8 cellular contexts compared by ENCODE assay signal in the genomic region with DNA sequence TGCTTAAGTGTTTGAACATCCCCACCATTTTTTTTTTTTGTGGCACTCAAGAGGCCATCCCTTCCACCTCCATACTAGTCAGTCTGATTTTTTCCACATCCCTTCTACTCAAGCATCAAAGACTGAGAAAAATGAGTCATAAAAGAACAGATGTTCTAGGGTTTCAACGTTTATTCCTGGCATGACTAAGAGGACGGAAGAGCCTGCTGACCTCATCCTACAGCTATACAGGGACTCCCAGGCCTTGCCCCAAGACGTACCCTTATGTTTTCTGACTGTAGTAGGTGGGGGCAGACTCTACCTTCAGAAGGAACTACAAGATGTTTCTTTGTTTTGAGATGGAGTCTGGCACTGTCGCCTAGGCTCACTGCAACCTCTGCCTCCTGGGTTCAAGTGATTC. TPM values are rescaled to one million over a fixed set of nuclear protein-coding genes. Genes with fewer than 3 reads are reported as not detected.
DNase-seq lines count a peak whose midpoint lies in the region; ATAC-seq, FAIRE-seq and TF ChIP-seq lines count a peak whose summit lies in the region.

No MANE protein-coding gene starts in this region.

- BruUV-seq in HepG2 (replicated peaks; lab: Mats Ljungman, UMichigan) = no TSS peak

- H3K36me3 ChIP-seq in HepG2 (replicated peaks in 1 of 2; ENCODE audit: control insufficient read depth in 1 of 2, insufficient read depth in 2 of 2, low read length in 2 of 2) = no peaks in the 10 kb centered on the region; a peak in 1 of 5 replicates
- no peaks in the 10 kb centered on the region for H3K36me3 ChIP-seq in right lobe of liver

- H3K27ac ChIP-seq in HepG2 (ENCODE audit: extremely low read length, insufficient read depth, low read length) = no peak overlapping the region
- H3K27ac ChIP-seq in right lobe of liver = no peak overlapping the region

- H3K27me3 Mint-ChIP-seq in stimulated activated naive CD8-positive, alpha-beta T cell treated with anti-CD3 and anti-CD28 coated beads, Interleukin-15, amount 100 ng/mL, for 72 hours = peaks cover 34% of the 10 kb centered on the region

- H3K79me2 ChIP-seq in HepG2 (ENCODE audit: insufficient read depth, low read length) = peaks cover 11% of the 10 kb centered on the region

- H3K9me3 ChIP-seq in HepG2 (ENCODE audit: low read length) (no peaks in the 10 kb centered on the region), right lobe of liver (no peaks in the 10 kb centered on the region)

- no peak for FAIRE-seq in HepG2 (lab: Jason Lieb, UNC)

- peaks cover 75% of the 10 kb centered on the region for H3K4me1 Mint-ChIP-seq in stimulated activated naive CD8-positive, alpha-beta T cell treated with anti-CD3 and anti-CD28 coated beads, Interleukin-15, amount 100 ng/mL, for 72 hours

- TF ChIP-seq CTCF in HepG2 (CRISPR knock-in tag; IDR thresholded peaks at IDR 0.05) = no peak
- TF ChIP-seq CTCF in right lobe of liver (IDR thresholded peaks at IDR 0.05) = no peak
- no peak for TF ChIP-seq CTCF in cardiac fibroblast (IDR thresholded peaks at IDR 0.05; ENCODE audit: low read depth, low read length)

- H3K4me2 ChIP-seq in HepG2 (ENCODE audit: low read depth, low read length) = no peak overlapping the region

- intact Hi-C loops in HepG2 (cut with micrococcal nuclease; ENCODE audit: unreplicated experiment) = loop anchor here (5.0 kb wide), 1 partner anchor 208 kb away; no protein-coding TSS in a partner anchor
- intact Hi-C loops in right lobe of liver (cut with DNase I) = no loop called here

- H3K4me3 ChIP-seq in HepG2 (replicated peaks in 1 of 3; ENCODE audit: insufficient read depth in 1 of 3, low read depth in 2 of 3, low read length in 3 of 3) (no peak overlapping the region), right lobe of liver (no peak overlapping the region), cardiac fibroblast (replicated peaks in 1 of 2; ENCODE audit: low read depth in 2 of 2, low read length in 2 of 2) (no peak overlapping the region)

- DNase-seq in HepG2 (ENCODE audit: low spot score) (peak; percentile 46), right lobe of liver (no peak), NCI-H460 (ENCODE audit: extremely low read depth, low read depth) (peak; percentile 47), cardiac fibroblast (ENCODE audit: low read depth in 2 of 2) (peak; percentile 85 to 98), HEK293T (ENCODE audit: extremely low spot score) (no peak)
- peak in 1 of 2 donors; percentile 71 for DNase-seq in stimulated activated naive CD8-positive, alpha-beta T cell treated with anti-CD3 and anti-CD28 coated beads, Interleukin-15, amount 100 ng/mL, for 72 hours

- peak overlapping the region; percentile 21 to 52 for H3K4me3 Mint-ChIP-seq in stimulated activated naive CD8-positive, alpha-beta T cell treated with anti-CD3 and anti-CD28 coated beads, Interleukin-15, amount 100 ng/mL, for 72 hours

- TF ChIP-seq RAD21 in HepG2 (CRISPR knock-in tag; IDR thresholded peaks at IDR 0.05) = no peak

- peak overlapping the region; percentile 42 to 55 for H3K27ac Mint-ChIP-seq in stimulated activated naive CD8-positive, alpha-beta T cell treated with anti-CD3 and anti-CD28 coated beads, Interleukin-15, amount 100 ng/mL, for 72 hours

- TF ChIP-seq POLR2A in HepG2 (IDR thresholded peaks at IDR 0.05; ENCODE audit: insufficient read depth in 1 of 2, low read depth in 2 of 2, low read length in 2 of 2) (no peak), right lobe of liver (IDR thresholded peaks at IDR 0.05) (no peak)

- no peak for TF ChIP-seq EP300 in HepG2 (IDR thresholded peaks at IDR 0.05; ENCODE audit: low read depth in 2 of 2, low read length in 2 of 2)
- no peak for TF ChIP-seq EP300 in HepG2 (CRISPR knock-in tag; IDR thresholded peaks at IDR 0.05; ENCODE audit: borderline replicate concordance)

- peaks cover 0 to 5% of the 10 kb centered on the region in 2 donors for H3K9me3 Mint-ChIP-seq in stimulated activated naive CD8-positive, alpha-beta T cell treated with anti-CD3 and anti-CD28 coated beads, Interleukin-15, amount 100 ng/mL, for 72 hours

- in situ Hi-C loops in HepG2 (cut with HindIII; ENCODE audit: extremely low pct_ligation_motif_present, low pct_unique_long_range_greater_than_20kb) = no loop called here

- 67% methylated on average over 4 of the region's 4 CpGs for WGBS in HepG2 (ENCODE audit: low lambda C conversion rate)
- 51% methylated on average over 4 of the region's 4 CpGs for WGBS in right lobe of liver (ENCODE audit: insufficient coverage, low coverage, low lambda C conversion rate, missing lambda C conversion rate)

- H3K27me3 ChIP-seq in HepG2 (ENCODE audit: control insufficient read depth in 1 of 2, insufficient read depth in 2 of 2, low read length in 2 of 2) = no peaks in the 10 kb centered on the region
- no peaks in the 10 kb centered on the region for H3K27me3 ChIP-seq in right lobe of liver

- H3K4me1 ChIP-seq in HepG2 (ENCODE audit: insufficient read depth, low read length) = peaks cover 13% of the 10 kb centered on the region
- peaks cover 0 to 21% (median 0%) of the 10 kb centered on the region in 4 donors for H3K4me1 ChIP-seq in right lobe of liver

- H3K9ac ChIP-seq in HepG2 (ENCODE audit: insufficient read depth, low read depth, low read length) = no peak overlapping the region

- ATAC-seq in HepG2 = no peak
- ATAC-seq in right lobe of liver = no peak
- ATAC-seq in stimulated activated naive CD8-positive, alpha-beta T cell treated with anti-CD3 and anti-CD28 coated beads, Interleukin-15, amount 100 ng/mL, for 72 hours = peak; percentile 73
- no peak for ATAC-seq in GM19324 (IDR thresholded peaks at IDR 0.05; ENCODE audit: low FRiP score, unreplicated experiment)
- no peak for ATAC-seq in GM18861 (IDR thresholded peaks at IDR 0.05; ENCODE audit: unreplicated experiment)

- POLR2A ChIA-PET in HepG2 (lab: Yijun Ruan, JAX) = no interaction called here
- POLR2A ChIA-PET in HEK293T (lab: Yijun Ruan, JAX) = no interaction called here

- no peaks in the 10 kb centered on the region for H4K20me1 ChIP-seq in HepG2 (ENCODE audit: insufficient read depth, low read length)

- no peak overlapping the region for H2AFZ ChIP-seq in HepG2 (ENCODE audit: low read length)

- CTCF ChIA-PET in HepG2 (lab: Yijun Ruan, JAX; ENCODE audit: low intra/inter-chr PET ratio, low total read pairs) (no interaction called here), HEK293T (lab: Yijun Ruan, JAX) (no interaction called here)

RNA-seq across cellular contexts. Expression of gene ITPKA, which starts 3.3 kb away (rescaled TPM):
- total RNA-seq in HepG2 (2016; rRNA removed; fragmentation: Illumina TruSeq; extraction: Trizol) (29.7 and 41.3 TPM in 2 replicates), right lobe of liver (10 to 100 TPM in 2 of 6 experiments, 1 to 10 TPM in 1, under 1 TPM in 3; 0.60 to 15.5 (median 1.4) TPM)
- total RNA-seq in HepG2 (2016; cell fraction: cytosol; rRNA removed; fragmentation: Illumina TruSeq; extraction: Trizol; ENCODE audit: low read depth) = 18.2 and 21.9 TPM in 2 replicates
- 29.5 and 42.6 TPM in 2 replicates for total RNA-seq in HepG2 (2016; cell fraction: insoluble cytoplasmic fraction; rRNA removed; fragmentation: Illumina TruSeq; extraction: Trizol)
- 35.6 and 37.8 TPM in 2 replicates for total RNA-seq in HepG2 (2016; cell fraction: membrane; rRNA removed; fragmentation: Illumina TruSeq; extraction: Trizol)
- 20.4 and 24.5 TPM in 2 replicates for total RNA-seq in HepG2 (2016; cell fraction: nucleus; rRNA removed; fragmentation: Illumina TruSeq; extraction: Trizol)
- 13.2 and 16.4 TPM in 2 replicates for polyA plus RNA-seq in HepG2 (2011; rRNA removed)
- polyA plus RNA-seq in HepG2 (2011; cell fraction: cytosol; rRNA removed) = 16.8 and 21.5 TPM in 2 replicates
- 31.6 and 37.7 TPM in 2 replicates for polyA plus RNA-seq in HepG2 (2011; cell fraction: nucleus; rRNA removed)
- polyA plus RNA-seq in HepG2 (2012) = 11.4 and 12.0 TPM in 2 replicates
- polyA plus RNA-seq in HepG2 (2016; cell fraction: cytosol; fragmentation: Illumina TruSeq; extraction: Trizol; ENCODE audit: low read depth) = 20.8 and 23.5 TPM in 2 replicates
- 34.6 and 34.9 TPM in 2 replicates for polyA plus RNA-seq in HepG2 (2016; cell fraction: insoluble cytoplasmic fraction; fragmentation: Illumina TruSeq; extraction: Trizol; ENCODE audit: low read depth)
- 30.1 and 33.1 TPM in 2 replicates for polyA plus RNA-seq in HepG2 (2016; cell fraction: membrane; fragmentation: Illumina TruSeq; extraction: Trizol; ENCODE audit: low read depth)
- 50.2 and 55.6 TPM in 2 replicates for polyA plus RNA-seq in HepG2 (2016; cell fraction: nucleus; fragmentation: Illumina TruSeq; extraction: Trizol; ENCODE audit: insufficient read depth, low read depth)
- 1.6 and 25.3 TPM in 2 replicates for polyA minus RNA-seq in HepG2 (2011; rRNA and poly(A)+ RNA removed; ENCODE audit: low replicate concordance)
- 14.9 and 16.9 TPM in 2 replicates for polyA minus RNA-seq in HepG2 (2011; cell fraction: cytosol; rRNA and poly(A)+ RNA removed)
- 6.8 and 9.9 TPM in 2 replicates for polyA minus RNA-seq in HepG2 (2011; cell fraction: nucleus; rRNA and poly(A)+ RNA removed)
- total RNA-seq in NCI-H460 (2014; rRNA removed; shearing (Covaris generic)) = 1.4 and 1.6 TPM in 2 replicates
- 3.2 and 6.0 TPM in 2 replicates for polyA plus RNA-seq in NCI-H460 (2014; cell fraction: nucleus; rRNA removed)

RNA-seq across cellular contexts. Expression of gene LTK, which starts 23.3 kb away (rescaled TPM):
- total RNA-seq in HepG2 (2016; rRNA removed; fragmentation: Illumina TruSeq; extraction: Trizol) (not detected in 2 replicates), right lobe of liver (1 to 10 TPM in 4 of 6 experiments, under 1 TPM in 2; 0.56 to 3.3 (median 1.8) TPM)
- total RNA-seq in HepG2 (2016; cell fraction: cytosol; rRNA removed; fragmentation: Illumina TruSeq; extraction: Trizol; ENCODE audit: low read depth) = not detected in 2 replicates
- total RNA-seq in HepG2 (2016; cell fraction: insoluble cytoplasmic fraction; rRNA removed; fragmentation: Illumina TruSeq; extraction: Trizol) = not detected in 2 replicates
- total RNA-seq in HepG2 (2016; cell fraction: membrane; rRNA removed; fragmentation: Illumina TruSeq; extraction: Trizol) = not detected in 2 replicates
- total RNA-seq in HepG2 (2016; cell fraction: nucleus; rRNA removed; fragmentation: Illumina TruSeq; extraction: Trizol) = 0.12 TPM in 1 of 2 replicates, not detected in the other
- 0.01 and 0.05 TPM in 2 replicates for polyA plus RNA-seq in HepG2 (2011; rRNA removed)
- polyA plus RNA-seq in HepG2 (2011; cell fraction: cytosol; rRNA removed) = 0.05 TPM in 1 of 2 replicates, not detected in the other
- 0.63 and 0.68 TPM in 2 replicates for polyA plus RNA-seq in HepG2 (2011; cell fraction: nucleus; rRNA removed)
- polyA plus RNA-seq in HepG2 (2012) = 0.19 TPM in 1 of 2 replicates, not detected in the other
- not detected in 2 replicates for polyA plus RNA-seq in HepG2 (2016; cell fraction: cytosol; fragmentation: Illumina TruSeq; extraction: Trizol; ENCODE audit: low read depth)
- not detected in 2 replicates for polyA plus RNA-seq in HepG2 (2016; cell fraction: insoluble cytoplasmic fraction; fragmentation: Illumina TruSeq; extraction: Trizol; ENCODE audit: low read depth)
- polyA plus RNA-seq in HepG2 (2016; cell fraction: membrane; fragmentation: Illumina TruSeq; extraction: Trizol; ENCODE audit: low read depth) = not detected in 2 replicates
- polyA plus RNA-seq in HepG2 (2016; cell fraction: nucleus; fragmentation: Illumina TruSeq; extraction: Trizol; ENCODE audit: insufficient read depth, low read depth) = not detected in 2 replicates
- polyA minus RNA-seq in HepG2 (2011; rRNA and poly(A)+ RNA removed; ENCODE audit: low replicate concordance) = 0.37 TPM in 1 of 2 replicates, not detected in the other
- not detected in 2 replicates for polyA minus RNA-seq in HepG2 (2011; cell fraction: cytosol; rRNA and poly(A)+ RNA removed)
- polyA minus RNA-seq in HepG2 (2011; cell fraction: nucleus; rRNA and poly(A)+ RNA removed) = not detected in 2 replicates
- total RNA-seq in NCI-H460 (2014; rRNA removed; shearing (Covaris generic)) = 0.02 TPM in 1 of 2 replicates, not detected in the other
- polyA plus RNA-seq in NCI-H460 (2014; cell fraction: nucleus; rRNA removed) = not detected in 2 replicates

RNA-seq across cellular contexts. Expression of gene RPAP1, which starts 53.7 kb away (rescaled TPM):
- total RNA-seq in HepG2 (2016; rRNA removed; fragmentation: Illumina TruSeq; extraction: Trizol) (20.6 and 28.1 TPM in 2 replicates), right lobe of liver (10 to 100 TPM; 13.9 to 20.8 (median 17.9) TPM)
- 2.9 and 4.8 TPM in 2 replicates for total RNA-seq in HepG2 (2016; cell fraction: cytosol; rRNA removed; fragmentation: Illumina TruSeq; extraction: Trizol; ENCODE audit: low read depth)
- total RNA-seq in HepG2 (2016; cell fraction: insoluble cytoplasmic fraction; rRNA removed; fragmentation: Illumina TruSeq; extraction: Trizol) = 19.4 and 24.9 TPM in 2 replicates
- total RNA-seq in HepG2 (2016; cell fraction: membrane; rRNA removed; fragmentation: Illumina TruSeq; extraction: Trizol) = 7.5 and 9.5 TPM in 2 replicates
- total RNA-seq in HepG2 (2016; cell fraction: nucleus; rRNA removed; fragmentation: Illumina TruSeq; extraction: Trizol) = 20.1 and 24.6 TPM in 2 replicates
- polyA plus RNA-seq in HepG2 (2011; rRNA removed) = 15.1 and 16.2 TPM in 2 replicates
- 7.0 and 9.8 TPM in 2 replicates for polyA plus RNA-seq in HepG2 (2011; cell fraction: cytosol; rRNA removed)
- polyA plus RNA-seq in HepG2 (2011; cell fraction: nucleus; rRNA removed) = 56.6 and 66.8 TPM in 2 replicates
- polyA plus RNA-seq in HepG2 (2012) = 26.5 TPM in 2 replicates
- 2.1 and 2.5 TPM in 2 replicates for polyA plus RNA-seq in HepG2 (2016; cell fraction: cytosol; fragmentation: Illumina TruSeq; extraction: Trizol; ENCODE audit: low read depth)
- polyA plus RNA-seq in HepG2 (2016; cell fraction: insoluble cytoplasmic fraction; fragmentation: Illumina TruSeq; extraction: Trizol; ENCODE audit: low read depth) = 15.7 and 22.2 TPM in 2 replicates
- 3.5 and 5.6 TPM in 2 replicates for polyA plus RNA-seq in HepG2 (2016; cell fraction: membrane; fragmentation: Illumina TruSeq; extraction: Trizol; ENCODE audit: low read depth)
- polyA plus RNA-seq in HepG2 (2016; cell fraction: nucleus; fragmentation: Illumina TruSeq; extraction: Trizol; ENCODE audit: insufficient read depth, low read depth) = 36.5 and 38.9 TPM in 2 replicates
- polyA minus RNA-seq in HepG2 (2011; rRNA and poly(A)+ RNA removed; ENCODE audit: low replicate concordance) = 24.4 and 46.4 TPM in 2 replicates
- polyA minus RNA-seq in HepG2 (2011; cell fraction: cytosol; rRNA and poly(A)+ RNA removed) = 13.8 and 16.5 TPM in 2 replicates
- polyA minus RNA-seq in HepG2 (2011; cell fraction: nucleus; rRNA and poly(A)+ RNA removed) = 27.7 and 30.0 TPM in 2 replicates
- 27.0 and 28.7 TPM in 2 replicates for total RNA-seq in NCI-H460 (2014; rRNA removed; shearing (Covaris generic))
- polyA plus RNA-seq in NCI-H460 (2014; cell fraction: nucleus; rRNA removed) = 23.5 and 42.4 TPM in 2 replicates

Comparison
In these comparisons a context has a peak if more than half of its experiments do, and no peak if none do; other contexts are left out.
1. DNase-seq: peak in HepG2 (single experiment), NCI-H460 (single experiment) and cardiac fibroblast (2 of 2); none in right lobe of liver (0 of 3) and HEK293T (single experiment).